8 cellular contexts compared by ENCODE assay signal in the genomic region with DNA sequence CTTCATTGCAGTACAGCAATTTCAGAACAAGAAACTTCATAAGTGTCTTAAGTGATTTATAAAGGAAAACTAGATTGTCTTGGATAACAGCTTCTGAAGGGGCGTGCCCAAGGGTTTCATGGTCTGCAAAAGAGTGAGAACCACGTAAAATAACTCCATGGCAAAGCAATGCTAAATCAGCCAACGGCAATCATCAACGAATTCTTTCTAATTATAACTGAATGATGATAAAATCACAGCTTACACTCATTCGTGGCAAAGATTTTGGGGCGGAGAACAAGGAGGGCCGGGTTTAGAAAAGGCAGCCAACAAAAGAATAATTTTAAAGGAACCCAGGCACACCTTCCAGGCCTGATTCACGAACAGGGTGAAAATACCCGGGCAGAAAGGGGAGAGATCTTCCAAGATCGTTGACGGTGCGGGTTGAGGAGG. TPM values are rescaled to one million over a fixed set of nuclear protein-coding genes. Genes with fewer than 3 reads are reported as not detected.
A peak's percentile ranks its signal among the peaks of the same experiment; 100 is the strongest.
DNase-seq lines count a peak whose midpoint lies in the region; ATAC-seq and TF ChIP-seq lines count a peak whose summit lies in the region.

No MANE protein-coding gene starts in this region.

- H3K4me3 ChIP-seq in HUES48 (ENCODE audit: low read depth, low read length) (peak overlapping the region; percentile 92), rectal smooth muscle tissue (ENCODE audit: low read length) (peak overlapping the region; percentile 91)

- peak overlapping the region; percentile 97 for H3K27ac Mint-ChIP-seq in activated T-helper 17 cell treated with anti-CD3 and anti-CD28 coated beads, Interleukin-2, amount 50 U/mL, for 72 hours
- peak overlapping the region; percentile 95 for H3K27ac Mint-ChIP-seq in glutamatergic neuron (ENCODE audit: unreplicated experiment)

- ATAC-seq in activated T-helper 17 cell treated with anti-CD3 and anti-CD28 coated beads, Interleukin-2, amount 50 U/mL, for 72 hours (replicated peaks): peak; percentile 15
- ATAC-seq in GM19467 (IDR thresholded peaks at IDR 0.05; ENCODE audit: unreplicated experiment) (no peak), GM21423 (IDR thresholded peaks at IDR 0.05; ENCODE audit: unreplicated experiment) (no peak)

- H3K27me3 Mint-ChIP-seq in activated T-helper 17 cell treated with anti-CD3 and anti-CD28 coated beads, Interleukin-2, amount 50 U/mL, for 72 hours: no peaks in the 10 kb centered on the region
- H3K27me3 Mint-ChIP-seq in glutamatergic neuron (ENCODE audit: unreplicated experiment): no peaks in the 10 kb centered on the region

- H3K27me3 ChIP-seq in HUES48 (ENCODE audit: control insufficient read depth, insufficient read depth, low read length) (no peaks in the 10 kb centered on the region), rectal smooth muscle tissue (ENCODE audit: control insufficient read depth, insufficient read depth, low read length) (no peaks in the 10 kb centered on the region)

- peaks cover 48% of the 10 kb centered on the region for H3K4me1 Mint-ChIP-seq in activated T-helper 17 cell treated with anti-CD3 and anti-CD28 coated beads, Interleukin-2, amount 50 U/mL, for 72 hours
- H3K4me1 Mint-ChIP-seq in glutamatergic neuron (ENCODE audit: low read depth, unreplicated experiment): peaks cover 24% of the 10 kb centered on the region

- peak overlapping the region; percentile 79 for H3K9ac ChIP-seq in HUES48 (ENCODE audit: low read depth, low read length)
- H3K9ac ChIP-seq in rectal smooth muscle tissue (ENCODE audit: low read length): peak overlapping the region; percentile 98

- DNase-seq in DMS 273 (lab: John Stamatoyannopoulos, UW; ENCODE audit: unreplicated experiment) (peak; percentile 50), DMS 273 treated with DMSO at 0.1 percent for 48 hours (lab: John Stamatoyannopoulos, UW) (no peak), glutamatergic neuron (no peak)

- H3K27ac ChIP-seq in HUES48 (ENCODE audit: low read depth, low read length) (peak overlapping the region; percentile 90), rectal smooth muscle tissue (ENCODE audit: low read depth, low read length) (peak overlapping the region; percentile 80)

- no peaks in the 10 kb centered on the region for H3K9me3 Mint-ChIP-seq in activated T-helper 17 cell treated with anti-CD3 and anti-CD28 coated beads, Interleukin-2, amount 50 U/mL, for 72 hours
- H3K9me3 Mint-ChIP-seq in glutamatergic neuron (ENCODE audit: unreplicated experiment): no peaks in the 10 kb centered on the region

- no peaks in the 10 kb centered on the region for H3K9me3 ChIP-seq in HUES48 (ENCODE audit: control insufficient read depth, insufficient read depth, low read length)

- H3K36me3 Mint-ChIP-seq in activated T-helper 17 cell treated with anti-CD3 and anti-CD28 coated beads, Interleukin-2, amount 50 U/mL, for 72 hours (ENCODE audit: low read depth): peaks cover 27% of the 10 kb centered on the region
- H3K36me3 Mint-ChIP-seq in glutamatergic neuron (ENCODE audit: unreplicated experiment): no peaks in the 10 kb centered on the region

- H3K4me3 Mint-ChIP-seq in activated T-helper 17 cell treated with anti-CD3 and anti-CD28 coated beads, Interleukin-2, amount 50 U/mL, for 72 hours: peak overlapping the region; percentile 99
- peak overlapping the region; percentile 92 for H3K4me3 Mint-ChIP-seq in glutamatergic neuron (ENCODE audit: unreplicated experiment)

- H3K36me3 ChIP-seq in HUES48 (ENCODE audit: control insufficient read depth, insufficient read depth, low read length) (no peaks in the 10 kb centered on the region), rectal smooth muscle tissue (ENCODE audit: control insufficient read depth, insufficient read depth, low read length) (no peaks in the 10 kb centered on the region)

- TF ChIP-seq CTCF in glutamatergic neuron (IDR thresholded peaks at IDR 0.05; ENCODE audit: partially characterized antibody, unreplicated experiment): no peak

- H3K4me1 ChIP-seq in HUES48 (ENCODE audit: control insufficient read depth, insufficient read depth, low read length) (peaks cover 40% of the 10 kb centered on the region), rectal smooth muscle tissue (ENCODE audit: control insufficient read depth, insufficient read depth, low read length) (peaks cover 2% of the 10 kb centered on the region)

RNA-seq across cellular contexts. Expression of a gene that starts 0.6 kb away (rescaled TPM):
- total RNA-seq in activated T-helper 17 cell treated with anti-CD3 and anti-CD28 coated beads, Interleukin-2, amount 50 U/mL, for 72 hours: 10 to 100 TPM in 1 of 2 donors, 1 to 10 TPM in 1; 5.9 to 13.4 TPM
- total RNA-seq in glutamatergic neuron (ENCODE audit: unreplicated experiment): 12.0 TPM

RNA-seq across cellular contexts. Expression of a gene that starts 54.0 kb away (rescaled TPM):
- 10 to 100 TPM; 59.0 to 61.5 TPM for total RNA-seq in activated T-helper 17 cell treated with anti-CD3 and anti-CD28 coated beads, Interleukin-2, amount 50 U/mL, for 72 hours
- total RNA-seq in glutamatergic neuron (ENCODE audit: unreplicated experiment): 5.9 TPM
